14 cellular contexts compared by ENCODE assay signal in genomic region chr2:32838418-32838817, GRCh38.
DNase-seq lines count a peak whose midpoint lies in the region; ATAC-seq lines count a peak whose summit lies in the region.
"Had no signal": no experiment of that assay in that cellular context is flagged by ENCODE, and none has a peak within 500 bp of the region (broad histone marks: within the 10 kb centered on the region; RNA-seq: fewer than 3 reads in every experiment).

No MANE protein-coding gene starts in this region.

- ATAC-seq in GM18861 (IDR thresholded peaks at IDR 0.05; ENCODE audit: unreplicated experiment) (peak; percentile 88), GM21619 (IDR thresholded peaks at IDR 0.05; ENCODE audit: unreplicated experiment) (peak; percentile 85), HG03439 (IDR thresholded peaks at IDR 0.05; ENCODE audit: unreplicated experiment) (peak; percentile 75), HG02588 (IDR thresholded peaks at IDR 0.05; ENCODE audit: unreplicated experiment) (no peak)

- DNase-seq in dermis blood vessel endothelial cell (peak; percentile 24), NK-92 (lab: John Stamatoyannopoulos, UW; ENCODE audit: unreplicated experiment) (no peak)
- DNase-seq in activated CD4-positive, alpha-beta T cell treated with anti-CD3 and anti-CD28 coated beads, Interleukin-2, amount 50 U/mL, for 1 hour = no peak
- DNase-seq in stimulated activated CD4-positive, alpha-beta T cell treated with anti-CD3 and anti-CD28 coated beads, Interleukin-15, amount 100 ng/mL, for 24 hours = no peak
- DNase-seq: activated CD4-positive, CD25-positive, alpha-beta regulatory T cell treated with anti-CD3 and anti-CD28 coated beads, Interleukin-2, amount 50 U/mL, for 72 hours; BE2C; heart right ventricle; NCI-H1048; NCI-H526 treated with DMSO at 0.1 percent for 48 hours; uterus had no signal
